ENCODE assay signal across 1 cellular context in genomic region chr7:75729851-75730274, GRCh38.
A peak's percentile ranks its signal among the peaks of the same experiment; 100 is the strongest.
TF ChIP-seq lines count a peak whose summit lies in the region.

No MANE protein-coding gene starts in this region.

TF ChIP-seq in K562, 482 proteins besides CTCF, POLR2A, EP300 and RAD21:
- TF ChIP-seq MED1 (CRISPR knock-in tag; IDR thresholded peaks at IDR 0.05; ENCODE audit: borderline replicate concordance): no peak
- peak; percentile 37; the same call in 1 of the 2 replicates for TF ChIP-seq NFE2 (IDR thresholded peaks at IDR 0.05; ENCODE audit: low read depth)
- TF ChIP-seq SRSF9 (IDR thresholded peaks at IDR 0.05; ENCODE audit: borderline replicate concordance, low read depth, low read length): no peak
- TF ChIP-seq GATAD2B (IDR thresholded peaks at IDR 0.05; ENCODE audit: borderline replicate concordance): no peak
- peak; percentile 27 for TF ChIP-seq MEIS2 (IDR thresholded peaks at IDR 0.05; ENCODE audit: partially characterized antibody)
- peak; percentile 36 for TF ChIP-seq ZNF316 (IDR thresholded peaks at IDR 0.05)
- TF ChIP-seq C11orf30 (IDR thresholded peaks at IDR 0.05; ENCODE audit: low read depth): peak; percentile 39; the same call in 1 of the 2 replicates
- TF ChIP-seq ZNF75A (CRISPR knock-in tag; IDR thresholded peaks at IDR 0.05): no peak
